In genomic region chr22:37285937-37286336, GRCh38 we compare ENCODE assay signal across 22 cellular contexts. TPM values are rescaled to one million over a fixed set of nuclear protein-coding genes. Genes with fewer than 3 reads are reported as not detected.
A peak's percentile ranks its signal among the peaks of the same experiment; 100 is the strongest.
DNase-seq lines count a peak whose midpoint lies in the region; ATAC-seq and TF ChIP-seq lines count a peak whose summit lies in the region.
"Had no signal": no experiment of that assay in that cellular context is flagged by ENCODE, and none has a peak within 500 bp of the region (broad histone marks: within the 10 kb centered on the region; RNA-seq: fewer than 3 reads in every experiment).

No MANE protein-coding gene starts in this region.

- no peak overlapping the region for H3K4ac ChIP-seq in neuronal stem cell (ENCODE audit: low read length)

- H4K8ac ChIP-seq in neuronal stem cell (ENCODE audit: low read depth, low read length) = no peak overlapping the region

- peaks cover 76% of the 10 kb centered on the region for H3K36me3 Mint-ChIP-seq in activated CD4-positive, alpha-beta memory T cell treated with anti-CD3 and anti-CD28 coated beads, Interleukin-2, amount 10 ng/mL, durations not matched to agents 7 days and 5 days (ENCODE audit: low read depth)
- peaks cover 26% of the 10 kb centered on the region for H3K36me3 Mint-ChIP-seq in activated CD4-positive, alpha-beta memory T cell treated with anti-CD3 and anti-CD28 coated beads for 36 hours
- peaks cover 75% of the 10 kb centered on the region for H3K36me3 Mint-ChIP-seq in CD8-positive, alpha-beta T cell
- peaks cover 65% of the 10 kb centered on the region for H3K36me3 Mint-ChIP-seq in activated T-helper 2 cell treated with anti-CD3 and anti-CD28 coated beads, Interferon-gamma antibody, Interleukin-2, Interleukin-4, amounts not matched to agents 10 μg/mL and 5 μg/mL and 100 μg/mL, durations not matched to agents 14 hours and 24 hours and 36 hours (ENCODE audit: low read depth)

- H3K9me3 Mint-ChIP-seq in activated CD4-positive, alpha-beta memory T cell treated with anti-CD3 and anti-CD28 coated beads, Interleukin-2, amount 10 ng/mL, durations not matched to agents 7 days and 5 days = no peaks in the 10 kb centered on the region
- no peaks in the 10 kb centered on the region for H3K9me3 Mint-ChIP-seq in activated CD4-positive, alpha-beta memory T cell treated with anti-CD3 and anti-CD28 coated beads for 36 hours
- H3K9me3 Mint-ChIP-seq in CD8-positive, alpha-beta T cell = no peaks in the 10 kb centered on the region
- no peaks in the 10 kb centered on the region for H3K9me3 Mint-ChIP-seq in activated T-helper 2 cell treated with anti-CD3 and anti-CD28 coated beads, Interferon-gamma antibody, Interleukin-2, Interleukin-4, amounts not matched to agents 10 μg/mL and 5 μg/mL and 100 μg/mL, durations not matched to agents 14 hours and 24 hours and 36 hours

- no peaks in the 10 kb centered on the region for H3K79me1 ChIP-seq in neuronal stem cell (ENCODE audit: low read depth, low read length)

- no peak overlapping the region for H3K14ac ChIP-seq in neuronal stem cell (ENCODE audit: low read length)

- no peak for TF ChIP-seq CTCF in CD8-positive, alpha-beta T cell (IDR thresholded peaks at IDR 0.05)

- H3K9me3 ChIP-seq in CD8-positive, alpha-beta T cell (ENCODE audit: low read length) = no peaks in the 10 kb centered on the region
- no peaks in the 10 kb centered on the region for H3K9me3 ChIP-seq in neuronal stem cell (replicated peaks in 1 of 2; ENCODE audit: control insufficient read depth in 2 of 2, insufficient read depth in 1 of 2, low read depth in 1 of 2, low read length in 2 of 2)
- H3K9me3 ChIP-seq: MG63, sigmoid colon, testis, vagina had no signal

- no peak overlapping the region for H2BK12ac ChIP-seq in neuronal stem cell (ENCODE audit: low read length)

- CTCF ChIA-PET in activated CD4-positive, alpha-beta memory T cell treated with anti-CD3 and anti-CD28 coated beads, Interleukin-2, amount 10 ng/mL, durations not matched to agents 7 days and 5 days (lab: Charles Lee) = interaction anchor here (1.5 kb wide), 2 partner anchors 15 to 16 kb away, joined by 3 to 4 read pairs; no protein-coding TSS in a partner anchor
- CTCF ChIA-PET in activated CD4-positive, alpha-beta memory T cell treated with anti-CD3 and anti-CD28 coated beads for 36 hours (lab: Charles Lee) = interaction anchor here (1.8 to 2.0 kb wide), 3 partner anchors 24 to 172 kb away, joined by 4 to 7 read pairs (median 5); no protein-coding TSS in a partner anchor
- CTCF ChIA-PET in CD8-positive, alpha-beta T cell (lab: Charles Lee) = interaction anchor here (0.6 to 3.9 kb wide), 6 partner anchors 20 to 281 kb away, joined by 3 to 15 read pairs (median 4); no protein-coding TSS in a partner anchor

- no peak overlapping the region for H3K18ac ChIP-seq in neuronal stem cell (ENCODE audit: low read length)

- H3K9ac ChIP-seq in neuronal stem cell (ENCODE audit: low read depth, low read length, poor library complexity) = no peak overlapping the region

- peaks cover 78% of the 10 kb centered on the region for H3K4me1 Mint-ChIP-seq in activated CD4-positive, alpha-beta memory T cell treated with anti-CD3 and anti-CD28 coated beads, Interleukin-2, amount 10 ng/mL, durations not matched to agents 7 days and 5 days
- peaks cover 75% of the 10 kb centered on the region for H3K4me1 Mint-ChIP-seq in activated CD4-positive, alpha-beta memory T cell treated with anti-CD3 and anti-CD28 coated beads for 36 hours (ENCODE audit: low read depth)
- H3K4me1 Mint-ChIP-seq in CD8-positive, alpha-beta T cell (ENCODE audit: low read depth) = peaks cover 78% of the 10 kb centered on the region
- H3K4me1 Mint-ChIP-seq in activated T-helper 2 cell treated with anti-CD3 and anti-CD28 coated beads, Interferon-gamma antibody, Interleukin-2, Interleukin-4, amounts not matched to agents 10 μg/mL and 5 μg/mL and 100 μg/mL, durations not matched to agents 14 hours and 24 hours and 36 hours (ENCODE audit: low read depth) = peaks cover 68% of the 10 kb centered on the region

- intact Hi-C loops in activated CD4-positive, alpha-beta memory T cell treated with anti-CD3 and anti-CD28 coated beads for 36 hours (cut with micrococcal nuclease) = loop anchor here (2.0 kb wide), 1 partner anchor 19 kb away; no protein-coding TSS in a partner anchor
- intact Hi-C loops in CD8-positive, alpha-beta T cell (cut with DNase I, micrococcal nuclease) = no loop called here
- intact Hi-C loops in activated T-helper 2 cell treated with anti-CD3 and anti-CD28 coated beads, Interferon-gamma antibody, Interleukin-2, Interleukin-4, amounts not matched to agents 10 μg/mL and 5 μg/mL and 100 μg/mL, durations not matched to agents 14 hours and 24 hours and 36 hours (cut with micrococcal nuclease) = no loop called here

- no peaks in the 10 kb centered on the region for H3K27me3 ChIP-seq in CD8-positive, alpha-beta T cell (ENCODE audit: insufficient read depth, low read length)
- H3K27me3 ChIP-seq in neuronal stem cell (ENCODE audit: control insufficient read depth in 3 of 3, insufficient read depth in 3 of 3, low read depth in 1 of 3, low read length in 3 of 3) = peaks cover 0 to 22% (median 0%) of the 10 kb centered on the region in 3 experiments
- H3K27me3 ChIP-seq: MG63, testis, vagina had no signal

- H3K4me3 Mint-ChIP-seq in activated CD4-positive, alpha-beta memory T cell treated with anti-CD3 and anti-CD28 coated beads, Interleukin-2, amount 10 ng/mL, durations not matched to agents 7 days and 5 days = peak overlapping the region; percentile 9
- H3K4me3 Mint-ChIP-seq in activated CD4-positive, alpha-beta memory T cell treated with anti-CD3 and anti-CD28 coated beads for 36 hours = no peak overlapping the region
- peak overlapping the region; percentile 89 for H3K4me3 Mint-ChIP-seq in CD8-positive, alpha-beta T cell
- peak overlapping the region; percentile 24 for H3K4me3 Mint-ChIP-seq in activated T-helper 2 cell treated with anti-CD3 and anti-CD28 coated beads, Interferon-gamma antibody, Interleukin-2, Interleukin-4, amounts not matched to agents 10 μg/mL and 5 μg/mL and 100 μg/mL, durations not matched to agents 14 hours and 24 hours and 36 hours (ENCODE audit: low read depth)

- H3K4me3 ChIP-seq in CD8-positive, alpha-beta T cell (ENCODE audit: low read depth, low read length) = no peak overlapping the region
- no peak overlapping the region for H3K4me3 ChIP-seq in neuronal stem cell (ENCODE audit: low read length in 2 of 2)
- H3K4me3 ChIP-seq: MG63, sigmoid colon, testis, vagina had no signal

- H4K91ac ChIP-seq in neuronal stem cell (ENCODE audit: low read depth, low read length, poor library complexity) = peak overlapping the region; percentile 5

- no peak overlapping the region for H3K27ac ChIP-seq in CD8-positive, alpha-beta T cell (ENCODE audit: low read depth, low read length)
- no peak overlapping the region for H3K27ac ChIP-seq in neuronal stem cell (replicated peaks; ENCODE audit: low read length)
- H3K27ac ChIP-seq: sigmoid colon, testis, vagina had no signal

- no peak overlapping the region for H3K4me2 ChIP-seq in neuronal stem cell (ENCODE audit: insufficient read depth, low read length, poor library complexity, severe bottlenecking)

- H3K27ac Mint-ChIP-seq in activated CD4-positive, alpha-beta memory T cell treated with anti-CD3 and anti-CD28 coated beads, Interleukin-2, amount 10 ng/mL, durations not matched to agents 7 days and 5 days = no peak overlapping the region
- no peak overlapping the region for H3K27ac Mint-ChIP-seq in activated CD4-positive, alpha-beta memory T cell treated with anti-CD3 and anti-CD28 coated beads for 36 hours
- H3K27ac Mint-ChIP-seq in CD8-positive, alpha-beta T cell = peak overlapping the region; percentile 98
- no peak overlapping the region for H3K27ac Mint-ChIP-seq in activated T-helper 2 cell treated with anti-CD3 and anti-CD28 coated beads, Interferon-gamma antibody, Interleukin-2, Interleukin-4, amounts not matched to agents 10 μg/mL and 5 μg/mL and 100 μg/mL, durations not matched to agents 14 hours and 24 hours and 36 hours

- ATAC-seq in CD8-positive, alpha-beta T cell = no peak
- ATAC-seq in HG03469 (IDR thresholded peaks at IDR 0.05; ENCODE audit: unreplicated experiment) (no peak), HG03378 (IDR thresholded peaks at IDR 0.05; ENCODE audit: unreplicated experiment) (no peak)

- H2AFZ ChIP-seq in neuronal stem cell (ENCODE audit: low read length) = no peak overlapping the region

- no peak overlapping the region for H3K23ac ChIP-seq in neuronal stem cell (ENCODE audit: low read depth, low read length, poor library complexity)

- POLR2A ChIA-PET in activated CD4-positive, alpha-beta memory T cell treated with anti-CD3 and anti-CD28 coated beads, Interleukin-2, amount 10 ng/mL, durations not matched to agents 7 days and 5 days (lab: Charles Lee) = interaction anchor here (1.4 to 7.4 kb wide), 3 partner anchors 13 to 24 kb away, joined by 5 to 80 read pairs (median 6); no protein-coding TSS in a partner anchor
- POLR2A ChIA-PET in activated CD4-positive, alpha-beta memory T cell treated with anti-CD3 and anti-CD28 coated beads for 36 hours (lab: Charles Lee) = no interaction called here
- POLR2A ChIA-PET in CD8-positive, alpha-beta T cell (lab: Charles Lee) = interaction anchor here (1.1 to 2.3 kb wide), 3 partner anchors 15 to 30 kb away, joined by 4 to 8 read pairs (median 4); no protein-coding TSS in a partner anchor

- no peaks in the 10 kb centered on the region for H3K27me3 Mint-ChIP-seq in activated CD4-positive, alpha-beta memory T cell treated with anti-CD3 and anti-CD28 coated beads, Interleukin-2, amount 10 ng/mL, durations not matched to agents 7 days and 5 days
- H3K27me3 Mint-ChIP-seq in activated CD4-positive, alpha-beta memory T cell treated with anti-CD3 and anti-CD28 coated beads for 36 hours = no peaks in the 10 kb centered on the region
- H3K27me3 Mint-ChIP-seq in CD8-positive, alpha-beta T cell (ENCODE audit: low read depth) = no peaks in the 10 kb centered on the region
- no peaks in the 10 kb centered on the region for H3K27me3 Mint-ChIP-seq in activated T-helper 2 cell treated with anti-CD3 and anti-CD28 coated beads, Interferon-gamma antibody, Interleukin-2, Interleukin-4, amounts not matched to agents 10 μg/mL and 5 μg/mL and 100 μg/mL, durations not matched to agents 14 hours and 24 hours and 36 hours (ENCODE audit: low read depth)

- H2AK5ac ChIP-seq in neuronal stem cell (ENCODE audit: low read depth, low read length) = no peak overlapping the region

- no peak for DNase-seq in activated CD4-positive, alpha-beta memory T cell treated with anti-CD3 and anti-CD28 coated beads, Interleukin-2, amount 10 ng/mL, durations not matched to agents 7 days and 5 days
- DNase-seq in activated CD4-positive, alpha-beta memory T cell treated with anti-CD3 and anti-CD28 coated beads for 36 hours = no peak
- no peak for DNase-seq in CD8-positive, alpha-beta T cell
- no peak for DNase-seq in activated T-helper 2 cell treated with anti-CD3 and anti-CD28 coated beads, Interferon-gamma antibody, Interleukin-2, Interleukin-4, amounts not matched to agents 10 μg/mL and 5 μg/mL and 100 μg/mL, durations not matched to agents 14 hours and 24 hours and 36 hours (ENCODE audit: low spot score)
- no peak for DNase-seq in neuronal stem cell (ENCODE audit: low spot score)
- no peak for DNase-seq in NCI-H146 (lab: John Stamatoyannopoulos, UW)
- DNase-seq: activated CD4-positive, CD25-positive, alpha-beta regulatory T cell; activated gamma-delta T cell treated with Interleukin-2 at 50 U/mL for 16 hours; GF-D8; IMR-90; MG63; NCI-H1436 treated with DMSO at 0.1 percent for 48 hours; NCI-H748 treated with DMSO at 0.1 percent for 48 hours; posterior cingulate gyrus; SHP77; sigmoid colon; testis had no signal

- no CpG with 5 or more reads among the region's 10 CpGs for WGBS in neuronal stem cell (ENCODE audit: extremely low coverage in 2 of 2, insufficient read length in 2 of 2, insufficient replicate concordance in 1 of 2), 2 donors

- H3K4me1 ChIP-seq in CD8-positive, alpha-beta T cell (ENCODE audit: insufficient read depth, low read length) = peaks cover 47% of the 10 kb centered on the region
- peaks cover 0 to 2% of the 10 kb centered on the region in 2 donors for H3K4me1 ChIP-seq in neuronal stem cell (ENCODE audit: control insufficient read depth in 2 of 2, insufficient read depth in 1 of 2, low read depth in 1 of 2, low read length in 2 of 2)
- H3K4me1 ChIP-seq: testis, vagina had no signal

- H2BK5ac ChIP-seq in neuronal stem cell (ENCODE audit: low read length) = no peak overlapping the region

- H3K36me3 ChIP-seq in CD8-positive, alpha-beta T cell (ENCODE audit: insufficient read depth, low read length) = peaks cover 22% of the 10 kb centered on the region
- H3K36me3 ChIP-seq in neuronal stem cell (replicated peaks in 1 of 2; ENCODE audit: control insufficient read depth in 2 of 2, insufficient read depth in 2 of 2, low read length in 2 of 2) = no peaks in the 10 kb centered on the region
- H3K36me3 ChIP-seq: MG63, sigmoid colon, vagina had no signal

- H2BK15ac ChIP-seq in neuronal stem cell (ENCODE audit: low read length) = no peak overlapping the region

- no peak overlapping the region for H2BK120ac ChIP-seq in neuronal stem cell (ENCODE audit: low read depth, low read length)

RNA-seq across cellular contexts. Expression of gene CYTH4, which starts 3.6 kb away (rescaled TPM):
- total RNA-seq in activated CD4-positive, alpha-beta memory T cell treated with anti-CD3 and anti-CD28 coated beads, Interleukin-2, amount 10 ng/mL, durations not matched to agents 7 days and 5 days = 100 to 1,000 TPM; 114 to 126 TPM
- total RNA-seq in activated CD4-positive, alpha-beta memory T cell treated with anti-CD3 and anti-CD28 coated beads for 36 hours = 10 to 100 TPM; 58.7 to 60.5 TPM
- total RNA-seq in CD8-positive, alpha-beta T cell = 100 to 1,000 TPM; 129 to 143 TPM
- total RNA-seq in activated T-helper 2 cell treated with anti-CD3 and anti-CD28 coated beads, Interferon-gamma antibody, Interleukin-2, Interleukin-4, amounts not matched to agents 10 μg/mL and 5 μg/mL and 100 μg/mL, durations not matched to agents 14 hours and 24 hours and 36 hours = 45.9 and 49.8 TPM in 2 replicates
- not detected for polyA plus RNA-seq in neuronal stem cell (2013, experiment 1 of 2)
- not detected for polyA plus RNA-seq in neuronal stem cell (2013, experiment 2 of 2)
- total RNA-seq: kidney epithelial cell, myocyte had no signal

RNA-seq across cellular contexts. Expression of gene RAC2, which starts 41.9 kb away (rescaled TPM):
- total RNA-seq in activated CD4-positive, alpha-beta memory T cell treated with anti-CD3 and anti-CD28 coated beads, Interleukin-2, amount 10 ng/mL, durations not matched to agents 7 days and 5 days = 1,000 to 10,000 TPM in 1 of 2 experiments, 100 to 1,000 TPM in 1; 984 to 1,005 TPM
- 100 to 1,000 TPM; 714 to 727 TPM for total RNA-seq in activated CD4-positive, alpha-beta memory T cell treated with anti-CD3 and anti-CD28 coated beads for 36 hours
- 100 to 1,000 TPM; 152 to 159 TPM for total RNA-seq in CD8-positive, alpha-beta T cell
- 499 and 506 TPM in 2 replicates for total RNA-seq in activated T-helper 2 cell treated with anti-CD3 and anti-CD28 coated beads, Interferon-gamma antibody, Interleukin-2, Interleukin-4, amounts not matched to agents 10 μg/mL and 5 μg/mL and 100 μg/mL, durations not matched to agents 14 hours and 24 hours and 36 hours
- polyA plus RNA-seq in neuronal stem cell (2013, experiment 1 of 2) = 1.2 TPM
- 1.1 TPM for polyA plus RNA-seq in neuronal stem cell (2013, experiment 2 of 2)
- total RNA-seq: myocyte had no signal
